In the genomic region with DNA sequence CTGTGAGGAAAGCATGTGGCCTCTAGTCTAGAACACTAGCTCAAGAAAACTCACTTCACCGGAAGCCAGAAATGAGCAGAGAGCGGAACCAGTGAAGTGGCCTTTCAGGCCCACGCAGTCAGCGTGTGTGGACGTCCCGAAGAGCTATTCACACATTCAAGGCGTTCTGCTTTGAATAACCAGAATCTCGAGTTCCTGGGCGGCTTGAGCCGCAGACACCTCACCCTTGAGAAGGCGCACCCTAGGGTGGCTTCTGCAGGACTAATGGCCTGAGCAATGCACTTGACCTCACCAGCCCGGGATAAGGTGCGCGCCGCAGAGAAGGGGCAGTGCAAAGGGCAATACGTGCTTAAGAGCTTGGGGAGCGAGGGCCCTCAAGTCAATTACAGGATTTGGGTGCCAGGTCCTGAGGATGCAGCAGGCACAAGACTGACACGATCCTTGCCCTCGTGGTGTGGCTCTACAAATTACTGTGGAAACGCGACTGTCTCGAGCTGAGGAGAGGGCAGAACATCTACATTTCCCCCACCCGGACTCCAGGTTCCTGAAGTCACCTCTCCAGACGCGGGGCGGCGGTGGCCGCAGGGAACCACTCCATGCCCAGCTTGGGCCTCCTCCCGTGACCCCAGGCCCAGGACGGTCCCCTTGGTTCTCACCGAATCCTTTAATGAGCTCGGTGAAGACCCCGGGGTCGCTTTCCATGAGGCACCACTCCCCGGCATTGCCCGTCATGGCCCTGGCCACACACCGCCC, we compare ENCODE assay signal across 8 cellular contexts. TPM values are rescaled to one million over a fixed set of nuclear protein-coding genes. Genes with fewer than 3 reads are reported as not detected.
DNase-seq lines count a peak whose midpoint lies in the region; ATAC-seq and TF ChIP-seq lines count a peak whose summit lies in the region.

No MANE protein-coding gene starts in this region.

- H3K36me3 ChIP-seq in GM06990 (ENCODE audit: control insufficient read depth, insufficient read depth, low read length): no peaks in the 10 kb centered on the region; the same call in none of the 2 replicates

- POLR2A ChIA-PET in T-cell (lab: Charles Lee): interaction anchor here (0.6 to 1.6 kb wide), 12 partner anchors 43 to 622 kb away, joined by 3 to 11 read pairs (median 4); no protein-coding TSS in a partner anchor

- peak overlapping the region; percentile 96 to 97 for H3K27ac Mint-ChIP-seq in T-cell

- H3K9me3 Mint-ChIP-seq in T-cell: no peaks in the 10 kb centered on the region

- H3K4me1 Mint-ChIP-seq in T-cell: peaks cover 67 to 71% (median 69%) of the 10 kb centered on the region in 3 donors

- H3K9me3 ChIP-seq in iPS-18c (ENCODE audit: control insufficient read depth, insufficient read depth, low read length): no peaks in the 10 kb centered on the region

- H3K4me3 Mint-ChIP-seq in T-cell: peak overlapping the region; percentile 93 to 98 (median 96)

- H3K4me3 ChIP-seq in GM06990 (replicated peaks; ENCODE audit: low read depth, low read length) (peak overlapping the region; percentile 98), iPS-18c (ENCODE audit: insufficient read depth, low read depth, low read length) (peak overlapping the region; percentile 96)

- H3K36me3 Mint-ChIP-seq in T-cell: peaks cover 11% of the 10 kb centered on the region

- DNase-seq in GM06990 (ENCODE audit: extremely low read depth, insufficient read length) (peak; percentile 75), KG1 (lab: John Stamatoyannopoulos, UW) (peak; percentile 49), T-cell (peak in 33 of 34 experiments; percentile 5 to 61 (median 35)), amniotic epithelial cell (ENCODE audit: low read depth) (peak; percentile 48), middle frontal gyrus (ENCODE audit: extremely low spot score, low spot score) (no peak)
- DNase-seq in stimulated activated CD4-positive, alpha-beta T cell treated with anti-CD3 and anti-CD28 coated beads, Interleukin-12 subunit alpha, Interleukin-12 subunit beta, amount 100 ng/mL, for 48 hours (ENCODE audit: low read depth in 2 of 3, low spot score in 1 of 3): peak; percentile 58 to 67 (median 63)

- ATAC-seq in GM21717 (IDR thresholded peaks at IDR 0.05; ENCODE audit: unreplicated experiment) (peak; percentile 47), T-cell (replicated peaks in 1 of 4) (peak; percentile 8 to 26 (median 17))

- H3K27me3 Mint-ChIP-seq in T-cell: no peaks in the 10 kb centered on the region

- H3K27me3 ChIP-seq in GM06990 (replicated peaks; ENCODE audit: control insufficient read depth, insufficient read depth, low read length): no peaks in the 10 kb centered on the region

- CTCF ChIA-PET in T-cell (lab: Charles Lee): interaction anchor here in 1 of 2 donors (0.7 to 1.8 kb wide), 12 partner anchors 12 to 1231 kb away, joined by 3 to 19 read pairs (median 4); a partner anchor contains a TSS

- no peak for TF ChIP-seq CTCF in GM06990 (IDR thresholded peaks at IDR 0.05; ENCODE audit: insufficient read depth, low read length, poor library complexity, severe bottlenecking)

RNA-seq across cellular contexts. Expression of a gene that starts 0.5 kb away (rescaled TPM):
- total RNA-seq in T-cell: 10 to 100 TPM; 20.8 to 32.2 (median 27.1) TPM

RNA-seq across cellular contexts. Expression of a gene that starts 0.7 kb away (rescaled TPM):
- 10 to 100 TPM; 54.3 to 66.4 (median 62.3) TPM for total RNA-seq in T-cell

RNA-seq across cellular contexts. Expression of a gene that starts 46.5 kb away (rescaled TPM):
- 10 to 100 TPM in 3 of 5 donors, 1 to 10 TPM in 2; 6.8 to 16.0 (median 13.5) TPM for total RNA-seq in T-cell
